9 cellular contexts compared by ENCODE assay signal in genomic region chr4:6278801-6279197, GRCh38. TPM values are rescaled to one million over a fixed set of nuclear protein-coding genes. Genes with fewer than 3 reads are reported as not detected.
DNase-seq lines count a peak whose midpoint lies in the region; ATAC-seq and TF ChIP-seq lines count a peak whose summit lies in the region.
"Had no signal": no experiment of that assay in that cellular context is flagged by ENCODE, and none has a peak within 500 bp of the region (broad histone marks: within the 10 kb centered on the region; RNA-seq: fewer than 3 reads in every experiment).

No MANE protein-coding gene starts in this region.

- no peak overlapping the region for H4K5ac ChIP-seq in mesendoderm (ENCODE audit: low read length)

- intact Hi-C loops in thyroid gland (cut with DNase I) = no loop called here

- H3K4me3 ChIP-seq in gastroesophageal sphincter = no peak overlapping the region
- no peak overlapping the region for H3K4me3 ChIP-seq in thyroid gland (replicated peaks in 1 of 3)
- H3K4me3 ChIP-seq in mesendoderm (ENCODE audit: low read length) = no peak overlapping the region

- no peak overlapping the region for H2BK5ac ChIP-seq in mesendoderm (ENCODE audit: low read length)

- H2BK15ac ChIP-seq in mesendoderm (replicated peaks; ENCODE audit: low read depth) = no peak overlapping the region

- no peak for TF ChIP-seq CTCF in GM10266 (IDR thresholded peaks at IDR 0.05; ENCODE audit: control insufficient read depth, insufficient read depth, low read depth, missing control alignments)
- TF ChIP-seq CTCF in gastroesophageal sphincter (IDR thresholded peaks at IDR 0.05) = no peak
- no peak for TF ChIP-seq CTCF in thyroid gland (IDR thresholded peaks at IDR 0.05)

- peaks cover 0 to 49% of the 10 kb centered on the region in 2 donors for H3K36me3 ChIP-seq in gastroesophageal sphincter
- peaks cover 27 to 40% of the 10 kb centered on the region in 2 donors for H3K36me3 ChIP-seq in thyroid gland
- H3K36me3 ChIP-seq in mesendoderm (ENCODE audit: control insufficient read depth, insufficient read depth, low read length) = no peaks in the 10 kb centered on the region

- no peak overlapping the region for H3K56ac ChIP-seq in mesendoderm (ENCODE audit: low read length)

- H3K23ac ChIP-seq in mesendoderm (ENCODE audit: low read length) = no peak overlapping the region

- no peak overlapping the region for H4K8ac ChIP-seq in mesendoderm (ENCODE audit: low read depth, low read length)

- H3K4me2 ChIP-seq in mesendoderm (ENCODE audit: low read length) = no peak overlapping the region

- no peak overlapping the region for H3K18ac ChIP-seq in mesendoderm (ENCODE audit: low read length)

- no peak overlapping the region for H2BK120ac ChIP-seq in mesendoderm (ENCODE audit: low read depth, low read length)

- H3K79me1 ChIP-seq in mesendoderm (ENCODE audit: low read length) = peaks cover 6% of the 10 kb centered on the region

- H3K27me3 ChIP-seq in gastroesophageal sphincter (no peaks in the 10 kb centered on the region), thyroid gland (no peaks in the 10 kb centered on the region), mesendoderm (ENCODE audit: insufficient read depth, low read length, poor library complexity) (no peaks in the 10 kb centered on the region)

- no peak overlapping the region for H3K9ac ChIP-seq in mesendoderm (ENCODE audit: low read length)
- H3K9ac ChIP-seq: parathyroid adenoma had no signal

- H3K4me1 ChIP-seq in gastroesophageal sphincter (peaks cover 8 to 99% (median 68%) of the 10 kb centered on the region in 3 donors), thyroid gland (peaks cover 43 to 61% of the 10 kb centered on the region in 2 donors), mesendoderm (ENCODE audit: control insufficient read depth, low read depth, low read length) (no peaks in the 10 kb centered on the region)

- H2AK5ac ChIP-seq in mesendoderm (ENCODE audit: low read length) = no peak overlapping the region

- WGBS in gastroesophageal sphincter (ENCODE audit: low coverage in 1 of 2), 2 donors = 40% methylated on average over 1 of the region's 10 CpGs; no CpG with 5 or more reads in 1 of the 2 donors
- WGBS in thyroid gland, 2 donors = 67% methylated on average over 7 of the region's 10 CpGs; no CpG with 5 or more reads in 1 of the 2 donors
- WGBS in mesendoderm (ENCODE audit: extremely low coverage, insufficient coverage, low lambda C conversion rate) = no CpG with 5 or more reads among the region's 10 CpGs

- H3K27ac ChIP-seq in gastroesophageal sphincter (peak overlapping the region in 3 of 4 donors; percentile 92 to 97 (median 95)), thyroid gland (peak overlapping the region in 2 of 3 donors; percentile 36 to 95), mesendoderm (ENCODE audit: low read depth, low read length) (no peak overlapping the region)
- H3K27ac ChIP-seq: parathyroid adenoma had no signal

- ATAC-seq in GM21423 (IDR thresholded peaks at IDR 0.05; ENCODE audit: unreplicated experiment) = peak; percentile 87
- no peak for ATAC-seq in gastroesophageal sphincter

- H3K79me2 ChIP-seq in mesendoderm (ENCODE audit: control insufficient read depth, insufficient read depth, low read length) = peaks cover 7% of the 10 kb centered on the region

- TF ChIP-seq POLR2A in gastroesophageal sphincter (IDR thresholded peaks at IDR 0.05) = no peak
- TF ChIP-seq POLR2A in thyroid gland (IDR thresholded peaks at IDR 0.05) = no peak

- DNase-seq in GM10266 (ENCODE audit: extremely low spot score) (peak; percentile 70), HUDEP-2 (lab: John Stamatoyannopoulos, UW; ENCODE audit: unreplicated experiment in 76 of 76) (peak in 58 of 76 experiments; percentile 1 to 77 (median 27)), thyroid gland (no peak), mesendoderm (no peak), activated gamma-delta T cell (lab: John Stamatoyannopoulos, UW) (no peak), NCI-H748 (lab: John Stamatoyannopoulos, UW; ENCODE audit: unreplicated experiment) (no peak)

- H3K9me3 ChIP-seq in gastroesophageal sphincter (no peaks in the 10 kb centered on the region), thyroid gland (no peaks in the 10 kb centered on the region)

- TF ChIP-seq EP300 in gastroesophageal sphincter (IDR thresholded peaks at IDR 0.05) = no peak

- H3K4ac ChIP-seq in mesendoderm (ENCODE audit: low read depth, low read length) = no peak overlapping the region

RNA-seq across cellular contexts. Expression of gene WFS1, which starts 9.1 kb away (rescaled TPM):
- total RNA-seq in gastroesophageal sphincter = 100 to 1,000 TPM in 2 of 4 donors, 10 to 100 TPM in 2; 95.7 to 137 (median 101) TPM
- total RNA-seq in thyroid gland = 100 to 1,000 TPM; 124 to 174 (median 132) TPM
- polyA plus RNA-seq in mesendoderm (2013, experiment 1 of 2) = 23.7 TPM
- 21.6 TPM for polyA plus RNA-seq in mesendoderm (2013, experiment 2 of 2)

Comparison
In these comparisons a context has a peak if more than half of its experiments do, and no peak if none do; other contexts are left out.
1. DNase-seq: peak in GM10266 (single experiment) and HUDEP-2 (58 of 76); none in thyroid gland (0 of 2), mesendoderm (single experiment), activated gamma-delta T cell (single experiment) and NCI-H748 (single experiment).